ENCODE assay signal across 6 cellular contexts in genomic region chr3:49841126-49841525, GRCh38. TPM values are rescaled to one million over a fixed set of nuclear protein-coding genes. Genes with fewer than 3 reads are reported as not detected.
DNase-seq lines count a peak whose midpoint lies in the region; FAIRE-seq and TF ChIP-seq lines count a peak whose summit lies in the region.

No MANE protein-coding gene starts in this region.

- peak; percentile 61 for FAIRE-seq in GM12891 (lab: Jason Lieb, UNC)

- TF ChIP-seq POLR2A in GM12891 (IDR thresholded peaks at IDR 0.05; ENCODE audit: low read depth, low read length): no peak

- no peak for DNase-seq in GM12891 (ENCODE audit: insufficient read length, low spot score)
- peak; percentile 35 for DNase-seq in NOMO-1 treated with DMSO at 0.1 percent for 48 hours (lab: John Stamatoyannopoulos, UW; ENCODE audit: unreplicated experiment)
- peak; percentile 25 for DNase-seq in iPS DF 19.7 (ENCODE audit: low read depth, low spot score)
- DNase-seq in DMS153 treated with DMSO at 0.1 percent for 48 hours (lab: John Stamatoyannopoulos, UW; ENCODE audit: unreplicated experiment): no peak
- DNase-seq in activated effector memory CD4-positive, alpha-beta T cell treated with Interleukin-2 at 50 U/mL for 16 hours: no peak
- DNase-seq in activated gamma-delta T cell (lab: John Stamatoyannopoulos, UW): no peak

TF ChIP-seq in GM12891, 5 proteins besides CTCF, POLR2A, EP300 and RAD21:
- no peak for TF ChIP-seq POLR2AphosphoS5 (IDR thresholded peaks at IDR 0.05; ENCODE audit: low read depth, low read length)

RNA-seq across cellular contexts. Expression of gene TRAIP, which starts 15.2 kb away (rescaled TPM):
- polyA plus RNA-seq in GM12891 (2012; ENCODE audit: low read depth, missing spikeins): 10.2 TPM

RNA-seq across cellular contexts. Expression of gene UBA7, which starts 27.4 kb away (rescaled TPM):
- polyA plus RNA-seq in GM12891 (2012; ENCODE audit: low read depth, missing spikeins): 80.4 TPM

RNA-seq across cellular contexts. Expression of gene CAMKV, which starts 28.6 kb away (rescaled TPM):
- polyA plus RNA-seq in GM12891 (2012; ENCODE audit: low read depth, missing spikeins): 0.10 TPM

RNA-seq across cellular contexts. Expression of gene INKA1, which starts 38.1 kb away (rescaled TPM):
- 1.5 TPM for polyA plus RNA-seq in GM12891 (2012; ENCODE audit: low read depth, missing spikeins)

RNA-seq across cellular contexts. Expression of gene CDHR4, which starts 41.5 kb away (rescaled TPM):
- polyA plus RNA-seq in GM12891 (2012; ENCODE audit: low read depth, missing spikeins): not detected

Comparison
In these comparisons a context has a peak if more than half of its experiments do, and no peak if none do; other contexts are left out.
1. DNase-seq: peak in NOMO-1 treated with DMSO at 0.1 percent for 48 hours (single experiment) and iPS DF 19.7 (single experiment); none in GM12891 (single experiment), DMS153 treated with DMSO at 0.1 percent for 48 hours (single experiment), activated effector memory CD4-positive, alpha-beta T cell treated with Interleukin-2 at 50 U/mL for 16 hours (single experiment) and activated gamma-delta T cell (single experiment).